In genomic region chr13:58476176-58476575, GRCh38 we compare ENCODE assay signal across 17 cellular contexts.
DNase-seq lines count a peak whose midpoint lies in the region; ATAC-seq, FAIRE-seq and TF ChIP-seq lines count a peak whose summit lies in the region.
"Had no signal": no experiment of that assay in that cellular context is flagged by ENCODE, and none has a peak within 500 bp of the region (broad histone marks: within the 10 kb centered on the region; RNA-seq: fewer than 3 reads in every experiment).

No MANE protein-coding gene starts in this region.

- no peak overlapping the region for H4K8ac ChIP-seq in H9 (replicated peaks; ENCODE audit: insufficient read length, low read depth, low read length)

- WGBS in H9 (ENCODE audit: extremely low coverage, insufficient read length, low lambda C conversion rate), result no CpG with 5 or more reads among the region's 3 CpGs

- H3K14ac ChIP-seq in H9 (ENCODE audit: insufficient read depth, low read length), result no peak overlapping the region

- ATAC-seq in WTC11, result peak; percentile 90
- ATAC-seq in GM21360 (IDR thresholded peaks at IDR 0.05; ENCODE audit: unreplicated experiment), result no peak
- no peak for ATAC-seq in HG03460 (IDR thresholded peaks at IDR 0.05; ENCODE audit: unreplicated experiment)
- ATAC-seq: CD8-positive, alpha-beta T cell; PC-3 had no signal

- no peaks in the 10 kb centered on the region for H4K20me1 ChIP-seq in H9 (ENCODE audit: control insufficient read depth, insufficient read depth, insufficient read length)

- H3K79me1 ChIP-seq in H9 (ENCODE audit: insufficient read depth, low read depth, low read length, poor library complexity, severe bottlenecking), result no peaks in the 10 kb centered on the region

- H3K18ac ChIP-seq in H9 (ENCODE audit: insufficient read length, low read depth, low read length), result no peak overlapping the region

- H3K27ac Mint-ChIP-seq in H9, result peak overlapping the region; percentile 2 to 89 (median 79); a peak in 6 of 7 replicates
- peak overlapping the region; percentile 56 for H3K27ac Mint-ChIP-seq in WTC11
- no peak overlapping the region for H3K27ac Mint-ChIP-seq in activated CD4-positive, alpha-beta memory T cell treated with anti-CD3 and anti-CD28 coated beads, Interleukin-2, amount 10 ng/mL, durations not matched to agents 7 days and 5 days
- H3K27ac Mint-ChIP-seq: CD8-positive, alpha-beta T cell had no signal

- H3K4me1 Mint-ChIP-seq in H9 (peaks cover 7 to 8% of the 10 kb centered on the region in 2 experiments), WTC11 (peaks cover 9% of the 10 kb centered on the region)
- H3K4me1 Mint-ChIP-seq in activated CD4-positive, alpha-beta memory T cell treated with anti-CD3 and anti-CD28 coated beads, Interleukin-2, amount 10 ng/mL, durations not matched to agents 7 days and 5 days, result no peaks in the 10 kb centered on the region

- H3K9me3 Mint-ChIP-seq in H9, result no peaks in the 10 kb centered on the region; a peak in 1 of 5 replicates
- H3K9me3 Mint-ChIP-seq in WTC11, result no peaks in the 10 kb centered on the region
- H3K9me3 Mint-ChIP-seq in activated CD4-positive, alpha-beta memory T cell treated with anti-CD3 and anti-CD28 coated beads, Interleukin-2, amount 10 ng/mL, durations not matched to agents 7 days and 5 days, result no peaks in the 10 kb centered on the region

- no peaks in the 10 kb centered on the region for H3K36me3 Mint-ChIP-seq in H9 (ENCODE audit: insufficient read depth in 1 of 3, low read depth in 3 of 3)
- H3K36me3 Mint-ChIP-seq in WTC11, result no peaks in the 10 kb centered on the region
- no peaks in the 10 kb centered on the region for H3K36me3 Mint-ChIP-seq in activated CD4-positive, alpha-beta memory T cell treated with anti-CD3 and anti-CD28 coated beads, Interleukin-2, amount 10 ng/mL, durations not matched to agents 7 days and 5 days (ENCODE audit: low read depth)
- H3K36me3 Mint-ChIP-seq: CD8-positive, alpha-beta T cell had no signal

- H3K9me3 ChIP-seq in H9 (ENCODE audit: control insufficient read depth, low read depth, low read length), result no peaks in the 10 kb centered on the region
- H3K9me3 ChIP-seq: SJSA1 had no signal

- H3K4me2 ChIP-seq in H9 (ENCODE audit: insufficient read depth, insufficient read length, low read length), result no peak overlapping the region

- TF ChIP-seq CTCF in H9 (conservative IDR thresholded peaks at IDR 0.05), result no peak
- TF ChIP-seq CTCF in WTC11 (IDR thresholded peaks at IDR 0.05), result no peak

- H3K27ac ChIP-seq in H9 (ENCODE audit: insufficient read length, low read depth, low read length), result no peak overlapping the region
- H3K27ac ChIP-seq: SJSA1 had no signal

- H3K4me3 Mint-ChIP-seq in H9 (peak overlapping the region in 1 of 2 experiments; percentile 5; a peak in 1 of 5 replicates), WTC11 (no peak overlapping the region)
- H3K4me3 Mint-ChIP-seq in activated CD4-positive, alpha-beta memory T cell treated with anti-CD3 and anti-CD28 coated beads, Interleukin-2, amount 10 ng/mL, durations not matched to agents 7 days and 5 days, result no peak overlapping the region
- H3K4me3 Mint-ChIP-seq: CD8-positive, alpha-beta T cell had no signal

- H3K4ac ChIP-seq in H9 (ENCODE audit: low read depth, low read length), result no peak overlapping the region

- H2BK5ac ChIP-seq in H9 (ENCODE audit: insufficient read length, low read length), result no peak overlapping the region

- no peak overlapping the region for H4K5ac ChIP-seq in H9 (ENCODE audit: insufficient read length, low read depth, low read length)

- CTCF ChIA-PET in WTC11 (lab: Charles Lee), result no interaction called here
- CTCF ChIA-PET in activated CD4-positive, alpha-beta memory T cell treated with anti-CD3 and anti-CD28 coated beads, Interleukin-2, amount 10 ng/mL, durations not matched to agents 7 days and 5 days (lab: Charles Lee), result no interaction called here

- no peak overlapping the region for H2AK5ac ChIP-seq in H9 (ENCODE audit: insufficient read length, low read length)

- FAIRE-seq in islet of Langerhans (lab: Jason Lieb, UNC), result peak; percentile 30
- FAIRE-seq: D721Med, H54 had no signal

- no peaks in the 10 kb centered on the region for H3K27me3 ChIP-seq in H9 (ENCODE audit: insufficient read depth, low read length)
- H3K27me3 ChIP-seq: SJSA1 had no signal

- POLR2A ChIA-PET in WTC11 (lab: Charles Lee), result no interaction called here
- POLR2A ChIA-PET in activated CD4-positive, alpha-beta memory T cell treated with anti-CD3 and anti-CD28 coated beads, Interleukin-2, amount 10 ng/mL, durations not matched to agents 7 days and 5 days (lab: Charles Lee), result no interaction called here

- DNase-seq in ELF-1 (ENCODE audit: low read depth, low spot score) (peak; percentile 45), H9 (peak; percentile 28), WTC11 (ENCODE audit: low spot score) (no peak), HUDEP-2 (lab: John Stamatoyannopoulos, UW; ENCODE audit: unreplicated experiment in 76 of 76) (no peak)
- DNase-seq in activated CD4-positive, alpha-beta memory T cell treated with anti-CD3 and anti-CD28 coated beads, Interleukin-2, amount 10 ng/mL, durations not matched to agents 7 days and 5 days, result no peak
- DNase-seq: CD8-positive, alpha-beta T cell; DND-41; NCI-H187 treated with DMSO at 0.1 percent for 48 hours; NCI-H2171 treated with DMSO at 0.1 percent for 48 hours; NCI-H526; PC-3 had no signal

- no peaks in the 10 kb centered on the region for H3K23me2 ChIP-seq in H9 (ENCODE audit: insufficient read length, low read depth, low read length, poor library complexity, severe bottlenecking)

- H2BK20ac ChIP-seq in H9 (ENCODE audit: low read depth, low read length, poor library complexity, severe bottlenecking), result no peak overlapping the region

- H2AFZ ChIP-seq in H9 (ENCODE audit: low read length), result no peak overlapping the region

- H3K56ac ChIP-seq in H9 (ENCODE audit: insufficient read length, low read depth, low read length), result no peak overlapping the region

- H3K23ac ChIP-seq in H9 (ENCODE audit: insufficient read length, low read depth, low read length), result no peak overlapping the region

- H3K4me1 ChIP-seq in H9 (ENCODE audit: insufficient read depth, low read length), result 0 out of 2 replicates have a peak, but pooled peaks cover 3% of the 10 kb centered on the region
- H3K4me1 ChIP-seq: SJSA1 had no signal

- no peak overlapping the region for H2BK12ac ChIP-seq in H9 (ENCODE audit: insufficient read length, low read depth, low read length)

- H3K27me3 Mint-ChIP-seq in H9 (ENCODE audit: low read depth) (no peaks in the 10 kb centered on the region), WTC11 (ENCODE audit: low read depth) (no peaks in the 10 kb centered on the region)
- no peaks in the 10 kb centered on the region for H3K27me3 Mint-ChIP-seq in activated CD4-positive, alpha-beta memory T cell treated with anti-CD3 and anti-CD28 coated beads, Interleukin-2, amount 10 ng/mL, durations not matched to agents 7 days and 5 days

- no peaks in the 10 kb centered on the region for H3K79me2 ChIP-seq in H9 (ENCODE audit: insufficient read depth, low read length)

- H3K9ac ChIP-seq in H9 (ENCODE audit: extremely low read depth, insufficient read length, low read length), result no peak overlapping the region

- H2BK15ac ChIP-seq in H9 (ENCODE audit: low read depth, low read length), result no peak overlapping the region

- H4K91ac ChIP-seq in H9 (ENCODE audit: insufficient read length, low read depth, low read length), result no peak overlapping the region

- no peak overlapping the region for H2BK120ac ChIP-seq in H9 (ENCODE audit: low read depth, low read length, poor library complexity, severe bottlenecking)

- no peak overlapping the region for H3T11ph ChIP-seq in H9 (ENCODE audit: low read length)

TF ChIP-seq in WTC11, 78 proteins besides CTCF, POLR2A, EP300 and RAD21 (continues in another document):
- no peak for TF ChIP-seq FOXP4 (CRISPR knock-in tag; IDR thresholded peaks at IDR 0.05)
- TF ChIP-seq EMX1 (CRISPR knock-in tag; IDR thresholded peaks at IDR 0.05), result no peak

Comparison
In these comparisons a context has a peak if more than half of its experiments do, and no peak if none do; other contexts are left out.
1. DNase-seq: peak in ELF-1 (single experiment) and H9 (single experiment); none in WTC11 (single experiment), HUDEP-2 (0 of 76) and activated CD4-positive, alpha-beta memory T cell treated with anti-CD3 and anti-CD28 coated beads, Interleukin-2, amount 10 ng/mL, durations not matched to agents 7 days and 5 days (single experiment).